12 cellular contexts compared by ENCODE assay signal in genomic region chr3:76668653-76669052, GRCh38.
"Had no signal": no experiment of that assay in that cellular context is flagged by ENCODE, and none has a peak within 500 bp of the region (broad histone marks: within the 10 kb centered on the region; RNA-seq: fewer than 3 reads in every experiment).

No MANE protein-coding gene starts in this region.

- DNase-seq: activated CD4-positive, alpha-beta T cell treated with anti-CD3 and anti-CD28 coated beads for 1 hour; activated CD4-positive, alpha-beta T cell treated with anti-CD3 and anti-CD28 coated beads, Interleukin-2, amount 50 U/mL, for 48 hours; activated naive CD4-positive, alpha-beta T cell treated with anti-CD3 and anti-CD28 coated beads, Interleukin-2, amount 10 ng/mL, durations not matched to agents 7 days and 5 days; activated T-cell treated with anti-CD3 and anti-CD28 coated beads, Interleukin-2, amount 50 U/mL, for 1 hour; dorsolateral prefrontal cortex; endodermal cell; midbrain; pancreas; trophoblast cell had no signal

- H3K27ac ChIP-seq: dorsolateral prefrontal cortex, pancreas, suprapubic skin, VCaP had no signal

- ATAC-seq: pancreas, sciatic nerve had no signal

- H3K36me3 ChIP-seq: pancreas, suprapubic skin had no signal

- H3K4me1 ChIP-seq: pancreas, suprapubic skin had no signal

- H3K27me3 ChIP-seq: dorsolateral prefrontal cortex, pancreas, suprapubic skin had no signal

- H3K4me3 ChIP-seq: dorsolateral prefrontal cortex, pancreas, suprapubic skin had no signal

- H3K9me3 ChIP-seq: pancreas, suprapubic skin had no signal
